ENCODE assay signal across 32 cellular contexts in the genomic region with DNA sequence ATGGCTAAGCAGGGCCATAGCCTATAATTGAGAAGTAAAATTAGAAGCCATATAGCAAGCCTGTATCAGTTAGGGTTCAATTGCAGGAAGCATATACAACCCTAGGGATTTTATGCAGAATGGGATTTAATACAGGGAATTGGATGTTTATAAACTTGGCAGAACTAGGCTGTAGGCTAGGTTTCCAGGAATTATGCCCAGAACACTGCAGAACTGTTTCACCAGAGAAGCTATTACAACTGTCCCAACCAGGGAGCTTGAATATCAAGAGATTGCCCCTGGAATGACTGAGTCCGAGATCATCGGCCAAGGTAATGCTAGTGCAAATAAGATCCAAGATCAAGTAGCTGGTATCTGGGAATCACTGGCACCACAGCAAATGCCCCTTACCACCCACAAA.
"Had no signal": no experiment of that assay in that cellular context is flagged by ENCODE, and none has a peak within 500 bp of the region (broad histone marks: within the 10 kb centered on the region; RNA-seq: fewer than 3 reads in every experiment).

No MANE protein-coding gene starts in this region.

- H3K9ac ChIP-seq: KMS-11 had no signal

- H2AFZ ChIP-seq: PC-9 had no signal

- H3K27me3 Mint-ChIP-seq: brain had no signal

- H3K27ac Mint-ChIP-seq: activated B cell treated with CpG ODN at 0.5 μM for 24 hours; activated CD4-positive, alpha-beta memory T cell treated with anti-CD3 and anti-CD28 coated beads for 36 hours; activated naive CD4-positive, alpha-beta T cell treated with anti-CD3 and anti-CD28 coated beads for 36 hours; activated naive CD4-positive, alpha-beta T cell treated with anti-CD3 and anti-CD28 coated beads, Interleukin-2, amount 50 U/mL, for 72 hours; activated T-helper 1 cell treated with anti-CD3 and anti-CD28 coated beads, Interleukin-12 subunit alpha, Interleukin-12 subunit beta, Interleukin-2, Interleukin-4 antibody, amounts not matched to agents 30 ng/mL and 10 ng/mL and 1 ng/mL, durations not matched to agents 14 hours and 24 hours and 36 hours had no signal

- DNase-seq: activated B cell treated with CpG ODN at 0.5 μM for 24 hours; activated CD4-positive, alpha-beta memory T cell treated with anti-CD3 and anti-CD28 coated beads for 36 hours; activated CD4-positive, alpha-beta T cell treated with anti-CD3 and anti-CD28 coated beads for 4 hours; activated CD4-positive, alpha-beta T cell treated with anti-CD3 and anti-CD28 coated beads, Interleukin-2, amount 50 U/mL, for 1 hour; activated CD4-positive, CD25-positive, alpha-beta regulatory T cell treated with anti-CD3 and anti-CD28 coated beads, Interleukin-2, amount 50 U/mL, for 72 hours; activated CD8-positive, alpha-beta memory T cell treated with anti-CD3 and anti-CD28 coated beads, Interleukin-2, amount 50 U/mL, for 4 hours; activated gamma-delta T cell treated with Interleukin-2 at 50 U/mL for 16 hours; activated naive CD4-positive, alpha-beta T cell treated with anti-CD3 and anti-CD28 coated beads for 36 hours; activated T-cell treated with anti-CD3 and anti-CD28 coated beads for 4 hours; activated T-cell treated with anti-CD3 and anti-CD28 coated beads, Interleukin-2, amount 50 U/mL, for 4 hours; anterior cingulate cortex; NCI-H1092 treated with DMSO at 0.1 percent for 48 hours; NCI-H146; NCI-H187; NCI-H2029 treated with DMSO at 0.1 percent for 48 hours; NCI-H2107; NCI-H2171; NCI-H510A; NCI-H526; NCI-H748 treated with DMSO at 0.1 percent for 48 hours; NK-92 treated with Interleukin-12 subunit alpha and Interleukin-12 subunit beta, amount 100 ng/mL, for 24 hours; PC-9; Right ventricle myocardium superior; SW 1271; T-helper 1 cell; T-helper 2 cell; T-helper 9 cell had no signal

- ATAC-seq: activated naive CD4-positive, alpha-beta T cell treated with anti-CD3 and anti-CD28 coated beads, Interleukin-2, amount 50 U/mL, for 72 hours; activated T-cell treated with anti-CD3 and anti-CD28 coated beads, Interleukin-2, amount 50 U/mL, for 4 hours had no signal

- H3K4me1 Mint-ChIP-seq: activated B cell treated with CpG ODN at 0.5 μM for 24 hours had no signal

- H3K4me3 ChIP-seq: PC-9 had no signal

- H3K36me3 Mint-ChIP-seq: activated CD4-positive, alpha-beta memory T cell treated with anti-CD3 and anti-CD28 coated beads for 36 hours; activated naive CD4-positive, alpha-beta T cell treated with anti-CD3 and anti-CD28 coated beads, Interleukin-2, amount 50 U/mL, for 72 hours; brain had no signal

- H3K4me2 ChIP-seq: KMS-11, PC-9 had no signal

- H3K9me3 Mint-ChIP-seq: activated B cell treated with CpG ODN at 0.5 μM for 24 hours; activated CD4-positive, alpha-beta memory T cell treated with anti-CD3 and anti-CD28 coated beads for 36 hours; activated naive CD4-positive, alpha-beta T cell treated with anti-CD3 and anti-CD28 coated beads for 36 hours; activated naive CD4-positive, alpha-beta T cell treated with anti-CD3 and anti-CD28 coated beads, Interleukin-2, amount 50 U/mL, for 72 hours; activated T-cell treated with anti-CD3 and anti-CD28 coated beads, Interleukin-2, amount 50 U/mL, for 4 hours; activated T-helper 1 cell treated with anti-CD3 and anti-CD28 coated beads, Interleukin-12 subunit alpha, Interleukin-12 subunit beta, Interleukin-2, Interleukin-4 antibody, amounts not matched to agents 30 ng/mL and 10 ng/mL and 1 ng/mL, durations not matched to agents 14 hours and 24 hours and 36 hours had no signal

- H3K27ac ChIP-seq: KMS-11, PC-9, VCaP had no signal

- H3K4me3 Mint-ChIP-seq: activated B cell treated with CpG ODN at 0.5 μM for 24 hours; activated CD4-positive, alpha-beta memory T cell treated with anti-CD3 and anti-CD28 coated beads for 36 hours; activated naive CD4-positive, alpha-beta T cell treated with anti-CD3 and anti-CD28 coated beads for 36 hours; activated T-cell treated with anti-CD3 and anti-CD28 coated beads, Interleukin-2, amount 50 U/mL, for 4 hours; activated T-helper 1 cell treated with anti-CD3 and anti-CD28 coated beads, Interleukin-12 subunit alpha, Interleukin-12 subunit beta, Interleukin-2, Interleukin-4 antibody, amounts not matched to agents 30 ng/mL and 10 ng/mL and 1 ng/mL, durations not matched to agents 14 hours and 24 hours and 36 hours; brain had no signal
